8 cellular contexts compared by ENCODE assay signal in genomic region chr20:25389381-25389857, GRCh38. TPM values are rescaled to one million over a fixed set of nuclear protein-coding genes. Genes with fewer than 3 reads are reported as not detected.
DNase-seq lines count a peak whose midpoint lies in the region; ATAC-seq and TF ChIP-seq lines count a peak whose summit lies in the region.

No MANE protein-coding gene starts in this region.

- H3K4me3 Mint-ChIP-seq in activated T-helper 2 cell treated with anti-CD3 and anti-CD28 coated beads, Interferon-gamma antibody, Interleukin-2, Interleukin-4, amounts not matched to agents 10 μg/mL and 5 μg/mL and 100 μg/mL, durations not matched to agents 14 hours and 24 hours and 36 hours (ENCODE audit: low read depth) = peak overlapping the region; percentile 82

- H3K27ac ChIP-seq in iPS-18a (ENCODE audit: low read length) = no peak overlapping the region
- H3K27ac ChIP-seq in smooth muscle cell (ENCODE audit: low read depth) = peak overlapping the region; percentile 20

- H3K27me3 ChIP-seq in iPS-18a (ENCODE audit: control insufficient read depth, insufficient read depth, low read length) = peaks cover 4% of the 10 kb centered on the region
- no peaks in the 10 kb centered on the region for H3K27me3 ChIP-seq in smooth muscle cell (ENCODE audit: low read depth)

- H3K79me2 ChIP-seq in smooth muscle cell (ENCODE audit: low read depth) = peaks cover 48% of the 10 kb centered on the region

- H3K36me3 ChIP-seq in iPS-18a (ENCODE audit: control insufficient read depth, low read depth, low read length) (no peaks in the 10 kb centered on the region), smooth muscle cell (ENCODE audit: low read depth) (no peaks in the 10 kb centered on the region)

- WGBS in smooth muscle cell (ENCODE audit: low lambda C conversion rate) = 7% methylated on average over 19 of the region's 19 CpGs

- TF ChIP-seq CTCF in smooth muscle cell (IDR thresholded peaks at IDR 0.05; ENCODE audit: borderline replicate concordance, insufficient read depth, poor library complexity, severe bottlenecking) = no peak

- H3K36me3 Mint-ChIP-seq in activated T-helper 2 cell treated with anti-CD3 and anti-CD28 coated beads, Interferon-gamma antibody, Interleukin-2, Interleukin-4, amounts not matched to agents 10 μg/mL and 5 μg/mL and 100 μg/mL, durations not matched to agents 14 hours and 24 hours and 36 hours (ENCODE audit: low read depth) = peaks cover 10% of the 10 kb centered on the region

- peaks cover 11% of the 10 kb centered on the region for H3K4me1 Mint-ChIP-seq in activated T-helper 2 cell treated with anti-CD3 and anti-CD28 coated beads, Interferon-gamma antibody, Interleukin-2, Interleukin-4, amounts not matched to agents 10 μg/mL and 5 μg/mL and 100 μg/mL, durations not matched to agents 14 hours and 24 hours and 36 hours (ENCODE audit: low read depth)

- H3K4me3 ChIP-seq in iPS-18a (ENCODE audit: low read length) (peak overlapping the region; percentile 59), smooth muscle cell (peak overlapping the region; percentile 66)

- H3K27ac Mint-ChIP-seq in activated T-helper 2 cell treated with anti-CD3 and anti-CD28 coated beads, Interferon-gamma antibody, Interleukin-2, Interleukin-4, amounts not matched to agents 10 μg/mL and 5 μg/mL and 100 μg/mL, durations not matched to agents 14 hours and 24 hours and 36 hours = peak overlapping the region; percentile 40

- peak overlapping the region; percentile 74 for H3K9ac ChIP-seq in iPS-18a (ENCODE audit: low read length)
- peak overlapping the region; percentile 72 for H3K9ac ChIP-seq in smooth muscle cell (ENCODE audit: low read depth)

- H3K9me3 Mint-ChIP-seq in activated T-helper 2 cell treated with anti-CD3 and anti-CD28 coated beads, Interferon-gamma antibody, Interleukin-2, Interleukin-4, amounts not matched to agents 10 μg/mL and 5 μg/mL and 100 μg/mL, durations not matched to agents 14 hours and 24 hours and 36 hours = no peaks in the 10 kb centered on the region

- DNase-seq in NCI-H1105 treated with DMSO at 0.1 percent for 48 hours (lab: John Stamatoyannopoulos, UW) = peak; percentile 48
- DNase-seq in NCI-H1105 (lab: John Stamatoyannopoulos, UW) = no peak
- DNase-seq in HT-29 (ENCODE audit: low spot score) = peak; percentile 74
- no peak for DNase-seq in activated T-helper 2 cell treated with anti-CD3 and anti-CD28 coated beads, Interferon-gamma antibody, Interleukin-2, Interleukin-4, amounts not matched to agents 10 μg/mL and 5 μg/mL and 100 μg/mL, durations not matched to agents 14 hours and 24 hours and 36 hours (ENCODE audit: low spot score)
- DNase-seq in smooth muscle cell (lab: John Stamatoyannopoulos, UW; ENCODE audit: unreplicated experiment) = no peak

- H2AFZ ChIP-seq in smooth muscle cell (ENCODE audit: low read depth) = peak overlapping the region; percentile 56

- no peaks in the 10 kb centered on the region for H3K27me3 Mint-ChIP-seq in activated T-helper 2 cell treated with anti-CD3 and anti-CD28 coated beads, Interferon-gamma antibody, Interleukin-2, Interleukin-4, amounts not matched to agents 10 μg/mL and 5 μg/mL and 100 μg/mL, durations not matched to agents 14 hours and 24 hours and 36 hours (ENCODE audit: low read depth)

- peaks cover 5% of the 10 kb centered on the region for H4K20me1 ChIP-seq in smooth muscle cell (ENCODE audit: low read depth)

- H3K4me1 ChIP-seq in iPS-18a (ENCODE audit: control insufficient read depth, low read depth, low read length) (no peaks in the 10 kb centered on the region), smooth muscle cell (ENCODE audit: low read depth) (peaks cover 8% of the 10 kb centered on the region)

- ATAC-seq in GM18505 (IDR thresholded peaks at IDR 0.05; ENCODE audit: unreplicated experiment) = no peak
- no peak for ATAC-seq in GM19463 (IDR thresholded peaks at IDR 0.05; ENCODE audit: unreplicated experiment)

- H3K9me3 ChIP-seq in iPS-18a (ENCODE audit: control insufficient read depth, low read depth, low read length) = no peaks in the 10 kb centered on the region
- no peaks in the 10 kb centered on the region for H3K9me3 ChIP-seq in smooth muscle cell (replicated peaks; ENCODE audit: low read depth)

- no peaks in the 10 kb centered on the region for H3F3A ChIP-seq in smooth muscle cell (ENCODE audit: low read depth)

- H3K4me2 ChIP-seq in smooth muscle cell = peak overlapping the region; percentile 100

- TF ChIP-seq POLR2A in GM18505 (IDR thresholded peaks at IDR 0.05; ENCODE audit: borderline replicate concordance, extremely low read depth, insufficient read depth, insufficient read length) = no peak

- intact Hi-C loops in activated T-helper 2 cell treated with anti-CD3 and anti-CD28 coated beads, Interferon-gamma antibody, Interleukin-2, Interleukin-4, amounts not matched to agents 10 μg/mL and 5 μg/mL and 100 μg/mL, durations not matched to agents 14 hours and 24 hours and 36 hours (cut with micrococcal nuclease) = no loop called here

RNA-seq across cellular contexts. Expression of gene ABHD12, which starts 1.2 kb away (rescaled TPM):
- 93.6 and 105 TPM in 2 replicates for total RNA-seq in HT-29 (2014; rRNA removed; shearing (Covaris generic))
- total RNA-seq in activated T-helper 2 cell treated with anti-CD3 and anti-CD28 coated beads, Interferon-gamma antibody, Interleukin-2, Interleukin-4, amounts not matched to agents 10 μg/mL and 5 μg/mL and 100 μg/mL, durations not matched to agents 14 hours and 24 hours and 36 hours = 29.0 and 29.5 TPM in 2 replicates
- 18.5 and 18.7 TPM in 2 replicates for total RNA-seq in smooth muscle cell
- polyA plus RNA-seq in smooth muscle cell = 41.8 and 53.9 TPM in 2 replicates

RNA-seq across cellular contexts. Expression of gene GINS1, which starts 18.1 kb away (rescaled TPM):
- 20.2 and 21.1 TPM in 2 replicates for total RNA-seq in HT-29 (2014; rRNA removed; shearing (Covaris generic))
- 33.5 and 36.3 TPM in 2 replicates for total RNA-seq in activated T-helper 2 cell treated with anti-CD3 and anti-CD28 coated beads, Interferon-gamma antibody, Interleukin-2, Interleukin-4, amounts not matched to agents 10 μg/mL and 5 μg/mL and 100 μg/mL, durations not matched to agents 14 hours and 24 hours and 36 hours
- total RNA-seq in smooth muscle cell = 5.8 and 9.3 TPM in 2 replicates
- 3.4 and 5.9 TPM in 2 replicates for polyA plus RNA-seq in smooth muscle cell

Comparison
In these comparisons a context has a peak if more than half of its experiments do, and no peak if none do; other contexts are left out.
1. DNase-seq: peak in NCI-H1105 treated with DMSO at 0.1 percent for 48 hours (single experiment) and HT-29 (single experiment); none in NCI-H1105 (single experiment), activated T-helper 2 cell treated with anti-CD3 and anti-CD28 coated beads, Interferon-gamma antibody, Interleukin-2, Interleukin-4, amounts not matched to agents 10 μg/mL and 5 μg/mL and 100 μg/mL, durations not matched to agents 14 hours and 24 hours and 36 hours (single experiment) and smooth muscle cell (single experiment).